16 cellular contexts compared by ENCODE assay signal in genomic region chr20:37325206-37325605, GRCh38. TPM values are rescaled to one million over a fixed set of nuclear protein-coding genes. Genes with fewer than 3 reads are reported as not detected.
DNase-seq lines count a peak whose midpoint lies in the region; ATAC-seq and TF ChIP-seq lines count a peak whose summit lies in the region.
"Had no signal": no experiment of that assay in that cellular context is flagged by ENCODE, and none has a peak within 500 bp of the region (broad histone marks: within the 10 kb centered on the region; RNA-seq: fewer than 3 reads in every experiment).

No MANE protein-coding gene starts in this region.

- no peaks in the 10 kb centered on the region for H3K36me3 ChIP-seq in IMR-90 (ENCODE audit: control insufficient read depth, insufficient read depth, low read length)
- no peaks in the 10 kb centered on the region for H3K36me3 ChIP-seq in hepatocyte (replicated peaks; ENCODE audit: insufficient read depth, low read depth)
- H3K36me3 ChIP-seq in neural progenitor cell = no peaks in the 10 kb centered on the region
- no peaks in the 10 kb centered on the region for H3K36me3 ChIP-seq in transverse colon
- H3K36me3 ChIP-seq: BE2C, HAP-1 had no signal

- no peak overlapping the region for H3K4me3 ChIP-seq in IMR-90 (ENCODE audit: insufficient read depth, low read depth, low read length)
- H3K4me3 ChIP-seq in hepatocyte = no peak overlapping the region
- H3K4me3 ChIP-seq in neural progenitor cell = no peak overlapping the region
- H3K4me3 ChIP-seq in transverse colon = no peak overlapping the region
- H3K4me3 ChIP-seq: A549, HAP-1 had no signal

- H3K56ac ChIP-seq in IMR-90 (ENCODE audit: extremely low read depth, insufficient read depth, low read length) = no peak overlapping the region

- H3K27me3 ChIP-seq in IMR-90 (ENCODE audit: control insufficient read depth, insufficient read depth, low read length) = no peaks in the 10 kb centered on the region
- H3K27me3 ChIP-seq in hepatocyte = no peaks in the 10 kb centered on the region
- H3K27me3 ChIP-seq in neural progenitor cell = no peaks in the 10 kb centered on the region
- no peaks in the 10 kb centered on the region for H3K27me3 ChIP-seq in transverse colon
- H3K27me3 ChIP-seq: BE2C had no signal

- intact Hi-C loops in IMR-90 (cut with micrococcal nuclease) (no loop called here), transverse colon (cut with DNase I; ENCODE audit: low total_unique reads) (no loop called here)

- no peak overlapping the region for H2AK9ac ChIP-seq in IMR-90 (replicated peaks; ENCODE audit: low read depth, low read length, poor library complexity)

- CTCF ChIA-PET in IMR-90 (lab: Yijun Ruan, JAX) = no interaction called here

- no peak overlapping the region for H3K14ac ChIP-seq in IMR-90 (replicated peaks; ENCODE audit: low read depth, low read length)

- ATAC-seq in IMR-90 (ENCODE audit: low read depth) (no peak), HG02642 (IDR thresholded peaks at IDR 0.05; ENCODE audit: poor library complexity, unreplicated experiment) (no peak)
- ATAC-seq: A549 had no signal

- H2BK120ac ChIP-seq in IMR-90 (ENCODE audit: low read depth, low read length) = no peak overlapping the region

- H3F3A ChIP-seq in neural progenitor cell (ENCODE audit: low read depth) = no peaks in the 10 kb centered on the region

- H3K36me3 Mint-ChIP-seq in neural progenitor cell = no peaks in the 10 kb centered on the region

- TF ChIP-seq CTCF in IMR-90 (conservative IDR thresholded peaks at IDR 0.05; ENCODE audit: low read depth, low read length) (no peak), hepatocyte (IDR thresholded peaks at IDR 0.05; ENCODE audit: poor library complexity) (no peak), neural progenitor cell (IDR thresholded peaks at IDR 0.05) (no peak), transverse colon (IDR thresholded peaks at IDR 0.05) (no peak)

- H3K9ac ChIP-seq in IMR-90 (ENCODE audit: low read depth, low read length) (no peak overlapping the region), neural progenitor cell (no peak overlapping the region)

- DNase-seq in IMR-90 (no peak), hepatocyte (ENCODE audit: low spot score) (no peak), neural progenitor cell (ENCODE audit: low spot score) (no peak), transverse colon (no peak), HK-2 (ENCODE audit: unreplicated experiment) (no peak)
- DNase-seq: BE2C; CD4-positive, alpha-beta memory T cell; COR-L47; DMS153; DMS79 treated with DMSO at 0.1 percent for 48 hours; EL; GDM1 had no signal

- no peak overlapping the region for H2BK20ac ChIP-seq in IMR-90 (ENCODE audit: low read depth, low read length)

- H3K4ac ChIP-seq in IMR-90 (ENCODE audit: low read depth, low read length) = no peak overlapping the region

- no peak for TF ChIP-seq RAD21 in IMR-90 (IDR thresholded peaks at IDR 0.05; ENCODE audit: low read length)

- H2AFZ ChIP-seq in IMR-90 (replicated peaks; ENCODE audit: low read length, poor library complexity) (no peak overlapping the region), hepatocyte (no peak overlapping the region), neural progenitor cell (replicated peaks) (no peak overlapping the region)

- BruUV-seq in IMR-90 (replicated peaks; lab: Mats Ljungman, UMichigan) = no TSS peak

- no peak overlapping the region for H4K91ac ChIP-seq in IMR-90 (ENCODE audit: insufficient read depth, low read depth, low read length)

- peaks cover 0 to 4% of the 10 kb centered on the region in 2 experiments; a peak in 1 of 4 replicates for H3K79me1 ChIP-seq in IMR-90 (ENCODE audit: low read depth in 1 of 2, low read length in 2 of 2)

- peaks cover 8% of the 10 kb centered on the region for H3K27me3 Mint-ChIP-seq in neural progenitor cell (ENCODE audit: insufficient read depth, low read depth)
- H3K27me3 Mint-ChIP-seq: CD4-positive, alpha-beta memory T cell had no signal

- H3K4me3 Mint-ChIP-seq in neural progenitor cell = no peak overlapping the region
- H3K4me3 Mint-ChIP-seq: CD4-positive, alpha-beta memory T cell had no signal

- H3K4me1 ChIP-seq in IMR-90 (ENCODE audit: control insufficient read depth, insufficient read depth, low read length) (peaks cover 5% of the 10 kb centered on the region), hepatocyte (ENCODE audit: insufficient read depth) (no peaks in the 10 kb centered on the region), neural progenitor cell (no peaks in the 10 kb centered on the region), transverse colon (peaks cover 6 to 25% (median 17%) of the 10 kb centered on the region in 4 donors)
- H3K4me1 ChIP-seq: A549, BE2C, HAP-1 had no signal

- no peaks in the 10 kb centered on the region for H3K9me2 ChIP-seq in hepatocyte (replicated peaks; ENCODE audit: insufficient read depth)

- no peaks in the 10 kb centered on the region for H3K9me3 ChIP-seq in IMR-90 (ENCODE audit: control insufficient read depth, insufficient read depth, low read length)
- H3K9me3 ChIP-seq in hepatocyte (ENCODE audit: low read depth) = no peaks in the 10 kb centered on the region
- no peaks in the 10 kb centered on the region for H3K9me3 ChIP-seq in neural progenitor cell (ENCODE audit: low read depth)
- H3K9me3 ChIP-seq in transverse colon = no peaks in the 10 kb centered on the region
- H3K9me3 ChIP-seq: BE2C, HAP-1 had no signal

- POLR2A ChIA-PET in IMR-90 (lab: Charles Lee; ENCODE audit: unreplicated experiment) = no interaction called here

- peak overlapping the region; percentile 36; the same call in 1 of the 3 replicates for H2BK15ac ChIP-seq in IMR-90 (ENCODE audit: low read depth, low read length)

- H3K9me1 ChIP-seq in IMR-90 (ENCODE audit: insufficient read depth, low read length) = peaks cover 14% of the 10 kb centered on the region; the same call in 1 of the 2 replicates

- no CpG with 5 or more reads among the region's 7 CpGs for WGBS in IMR-90 (ENCODE audit: extremely low coverage in 2 of 2, insufficient read length in 1 of 2), 2 experiments
- 77% methylated on average over 7 of the region's 7 CpGs for WGBS in hepatocyte (ENCODE audit: low lambda C conversion rate, missing lambda C conversion rate)
- 90 to 100% methylated on average over 3 to 7 of the region's 7 CpGs for WGBS in transverse colon (ENCODE audit: low coverage in 1 of 2), 2 donors

- no peak overlapping the region for H3K18ac ChIP-seq in IMR-90 (ENCODE audit: low read depth, low read length)

- TF ChIP-seq EP300 in transverse colon (IDR thresholded peaks at IDR 0.05; ENCODE audit: low read depth) = no peak

- H3K4me1 Mint-ChIP-seq in neural progenitor cell = peaks cover 8% of the 10 kb centered on the region
- H3K4me1 Mint-ChIP-seq: CD4-positive, alpha-beta memory T cell had no signal

- H3K9me3 Mint-ChIP-seq in neural progenitor cell = peaks cover 4% of the 10 kb centered on the region

- H3K23ac ChIP-seq in IMR-90 (ENCODE audit: low read depth, low read length) = no peak overlapping the region

- H3K79me2 ChIP-seq in hepatocyte (no peaks in the 10 kb centered on the region), neural progenitor cell (ENCODE audit: low read depth) (no peaks in the 10 kb centered on the region)

- in situ Hi-C loops in IMR-90 (cut with MboI; ENCODE audit: low sequenced_read_pairs) = no loop called here
- in situ Hi-C loops in transverse colon (cut with MboI; ENCODE audit: low pct_ligation_motif_present in 1 of 4, low pct_unique_long_range_greater_than_20kb in 1 of 4, low sequenced_read_pairs in 3 of 4) = no loop called here

- no peaks in the 10 kb centered on the region for H4K20me1 ChIP-seq in IMR-90 (ENCODE audit: insufficient read depth, low read length)
- no peaks in the 10 kb centered on the region for H4K20me1 ChIP-seq in hepatocyte (ENCODE audit: insufficient read depth, poor library complexity, severe bottlenecking)
- H4K20me1 ChIP-seq in neural progenitor cell (ENCODE audit: low read depth) = no peaks in the 10 kb centered on the region

- H4K8ac ChIP-seq in IMR-90 (ENCODE audit: low read depth in 2 of 2, low read length in 2 of 2) = no peak overlapping the region

- peak overlapping the region; percentile 17 for H3K27ac Mint-ChIP-seq in neural progenitor cell
- H3K27ac Mint-ChIP-seq: CD4-positive, alpha-beta memory T cell had no signal

- no peak overlapping the region for H3K4me2 ChIP-seq in IMR-90 (ENCODE audit: low read depth, low read length)
- H3K4me2 ChIP-seq in hepatocyte = no peak overlapping the region
- no peak overlapping the region for H3K4me2 ChIP-seq in neural progenitor cell
- H3K4me2 ChIP-seq: A549 had no signal

- peak overlapping the region; percentile 12; the same call in 1 of the 2 replicates for H2AK5ac ChIP-seq in IMR-90 (ENCODE audit: low read depth, low read length)

- H3K27ac ChIP-seq in IMR-90 (ENCODE audit: insufficient read depth, low read length) = no peak overlapping the region
- H3K27ac ChIP-seq in hepatocyte = peak overlapping the region; percentile 34
- no peak overlapping the region for H3K27ac ChIP-seq in neural progenitor cell
- H3K27ac ChIP-seq in transverse colon = peak overlapping the region in 3 of 4 donors; percentile 38 to 88 (median 86)
- H3K27ac ChIP-seq: A549, C4-2B had no signal

- no peak overlapping the region for H4K5ac ChIP-seq in IMR-90 (ENCODE audit: low read depth, low read length)

- dilution Hi-C loops in IMR-90 (cut with HindIII; ENCODE audit: low sequenced_read_pairs, unreplicated experiment) = no loop called here

- TF ChIP-seq POLR2A in IMR-90 (IDR thresholded peaks at IDR 0.05; ENCODE audit: low read depth, low read length) = no peak
- TF ChIP-seq POLR2A in transverse colon (IDR thresholded peaks at IDR 0.05) = no peak

- H2BK5ac ChIP-seq in IMR-90 (ENCODE audit: low read depth, low read length, poor library complexity, severe bottlenecking) = no peak overlapping the region

RNA-seq across cellular contexts. Expression of gene SRC, which starts 20.7 kb away (rescaled TPM):
- 6.7 and 7.0 TPM in 2 replicates for total RNA-seq in IMR-90 (2012; rRNA removed)
- 19.8 and 24.2 TPM in 2 replicates for polyA plus RNA-seq in IMR-90 (2012; rRNA removed)
- 10.7 and 21.0 TPM in 2 replicates for polyA plus RNA-seq in IMR-90 (2012; cell fraction: cytosol; rRNA removed)
- polyA plus RNA-seq in IMR-90 (2012; cell fraction: nucleus; rRNA removed; ENCODE audit: low replicate concordance) = 66.9 and 101 TPM in 2 replicates
- 45.5 and 69.8 TPM in 2 replicates for total RNA-seq in hepatocyte
- polyA plus RNA-seq in hepatocyte = 55.1 and 56.4 TPM in 2 replicates
- 15.4 and 47.4 TPM in 2 replicates for total RNA-seq in neural progenitor cell (ENCODE audit: low replicate concordance)
- 100 to 1,000 TPM in 3 of 4 donors, 10 to 100 TPM in 1; 87.0 to 155 (median 130) TPM for total RNA-seq in transverse colon

RNA-seq across cellular contexts. Expression of gene MANBAL, which starts 35.8 kb away (rescaled TPM):
- 24.4 and 28.9 TPM in 2 replicates for total RNA-seq in IMR-90 (2012; rRNA removed)
- 98.6 and 109 TPM in 2 replicates for polyA plus RNA-seq in IMR-90 (2012; rRNA removed)
- polyA plus RNA-seq in IMR-90 (2012; cell fraction: cytosol; rRNA removed) = 51.7 and 91.4 TPM in 2 replicates
- polyA plus RNA-seq in IMR-90 (2012; cell fraction: nucleus; rRNA removed; ENCODE audit: low replicate concordance) = 46.7 and 65.5 TPM in 2 replicates
- total RNA-seq in hepatocyte = 35.4 and 43.8 TPM in 2 replicates
- 84.1 and 93.9 TPM in 2 replicates for polyA plus RNA-seq in hepatocyte
- 32.7 and 44.8 TPM in 2 replicates for total RNA-seq in neural progenitor cell (ENCODE audit: low replicate concordance)
- 10 to 100 TPM in 3 of 4 donors, 1 to 10 TPM in 1; 8.8 to 31.4 (median 21.3) TPM for total RNA-seq in transverse colon

Comparison
In these comparisons a context has a peak if more than half of its experiments do, and no peak if none do; other contexts are left out.
1. H3K27ac ChIP-seq: peak in hepatocyte (single experiment) and transverse colon (3 of 4); none in IMR-90 (single experiment) and neural progenitor cell (single experiment).